17 cellular contexts compared by ENCODE assay signal in genomic region chr13:30868806-30869470, GRCh38. TPM values are rescaled to one million over a fixed set of nuclear protein-coding genes. Genes with fewer than 3 reads are reported as not detected.
DNase-seq lines count a peak whose midpoint lies in the region; ATAC-seq and TF ChIP-seq lines count a peak whose summit lies in the region.
"Had no signal": no experiment of that assay in that cellular context is flagged by ENCODE, and none has a peak within 500 bp of the region (broad histone marks: within the 10 kb centered on the region; RNA-seq: fewer than 3 reads in every experiment).

No MANE protein-coding gene starts in this region.

- no peaks in the 10 kb centered on the region for H3K36me3 ChIP-seq in colonic mucosa
- no peaks in the 10 kb centered on the region for H3K36me3 ChIP-seq in lower lobe of right lung
- no peaks in the 10 kb centered on the region for H3K36me3 ChIP-seq in smooth muscle cell (ENCODE audit: low read depth)
- H3K36me3 ChIP-seq: left lung, neutrophil had no signal

- DNase-seq in HFFc6 = peak; percentile 14
- DNase-seq in colonic mucosa = no peak
- no peak for DNase-seq in lower lobe of right lung
- no peak for DNase-seq in smooth muscle cell (lab: John Stamatoyannopoulos, UW; ENCODE audit: unreplicated experiment)
- DNase-seq in NCI-H1092 (lab: John Stamatoyannopoulos, UW) = no peak
- DNase-seq in NCI-H526 (lab: John Stamatoyannopoulos, UW) = no peak
- DNase-seq in activated CD4-positive, alpha-beta T cell treated with anti-CD3 and anti-CD28 coated beads for 48 hours = no peak
- DNase-seq: activated CD4-positive, alpha-beta memory T cell treated with anti-CD3 and anti-CD28 coated beads, Interleukin-2, amount 10 ng/mL, durations not matched to agents 7 days and 5 days; DMS53; left lung; MM.1S; stimulated activated CD4-positive, alpha-beta T cell treated with anti-CD3 and anti-CD28 coated beads, Interleukin-12 subunit alpha, Interleukin-12 subunit beta, amount 100 ng/mL, for 4 hours; substantia nigra had no signal

- no peak overlapping the region for H2AFZ ChIP-seq in smooth muscle cell (ENCODE audit: low read depth)

- H3F3A ChIP-seq in smooth muscle cell (ENCODE audit: low read depth) = peaks cover 73% of the 10 kb centered on the region

- H3K4me2 ChIP-seq in smooth muscle cell = peak overlapping the region; percentile 72

- peaks cover 93% of the 10 kb centered on the region for H3K4me1 Mint-ChIP-seq in HFFc6 (ENCODE audit: low read depth)

- H3K27ac ChIP-seq in colonic mucosa (peak overlapping the region; percentile 24), lower lobe of right lung (peak overlapping the region; percentile 29), smooth muscle cell (ENCODE audit: low read depth) (peak overlapping the region; percentile 99)
- H3K27ac ChIP-seq: neutrophil had no signal

- peak overlapping the region; percentile 78 for H3K4me3 Mint-ChIP-seq in HFFc6
- H3K4me3 Mint-ChIP-seq: activated CD4-positive, alpha-beta memory T cell treated with anti-CD3 and anti-CD28 coated beads, Interleukin-2, amount 10 ng/mL, durations not matched to agents 7 days and 5 days; activated T-helper 17 cell treated with anti-CD3 and anti-CD28 coated beads, Interleukin-2, amount 50 U/mL, for 72 hours; B cell had no signal

- peak overlapping the region; percentile 100 for H3K27ac Mint-ChIP-seq in HFFc6
- H3K27ac Mint-ChIP-seq: activated CD4-positive, alpha-beta memory T cell treated with anti-CD3 and anti-CD28 coated beads, Interleukin-2, amount 10 ng/mL, durations not matched to agents 7 days and 5 days; activated T-helper 17 cell treated with anti-CD3 and anti-CD28 coated beads, Interleukin-2, amount 50 U/mL, for 72 hours; B cell had no signal

- H3K27me3 Mint-ChIP-seq in HFFc6 (ENCODE audit: insufficient read depth) = no peaks in the 10 kb centered on the region; the same call in 1 of the 2 replicates

- H3K4me1 ChIP-seq in colonic mucosa = no peaks in the 10 kb centered on the region
- H3K4me1 ChIP-seq in lower lobe of right lung = peaks cover 34% of the 10 kb centered on the region
- H3K4me1 ChIP-seq in smooth muscle cell (ENCODE audit: low read depth) = peaks cover 44% of the 10 kb centered on the region

- ATAC-seq in lower lobe of right lung (no peak), GM18868 (IDR thresholded peaks at IDR 0.05; ENCODE audit: unreplicated experiment) (no peak)
- ATAC-seq: activated T-helper 17 cell treated with anti-CD3 and anti-CD28 coated beads, Interleukin-2, amount 50 U/mL, for 72 hours had no signal

- H3K9ac ChIP-seq in colonic mucosa (ENCODE audit: low read depth in 2 of 2, low read length in 2 of 2) (no peak overlapping the region), smooth muscle cell (ENCODE audit: low read depth) (no peak overlapping the region)

- no peaks in the 10 kb centered on the region for H3K9me3 Mint-ChIP-seq in HFFc6
- H3K9me3 Mint-ChIP-seq: activated CD4-positive, alpha-beta memory T cell treated with anti-CD3 and anti-CD28 coated beads, Interleukin-2, amount 10 ng/mL, durations not matched to agents 7 days and 5 days; activated T-helper 17 cell treated with anti-CD3 and anti-CD28 coated beads, Interleukin-2, amount 50 U/mL, for 72 hours had no signal

- H3K79me2 ChIP-seq in smooth muscle cell (ENCODE audit: low read depth) = no peaks in the 10 kb centered on the region

- H3K9me3 ChIP-seq in colonic mucosa = no peaks in the 10 kb centered on the region
- no peaks in the 10 kb centered on the region for H3K9me3 ChIP-seq in lower lobe of right lung
- no peaks in the 10 kb centered on the region for H3K9me3 ChIP-seq in smooth muscle cell (replicated peaks; ENCODE audit: low read depth)
- H3K9me3 ChIP-seq: left lung, neutrophil had no signal

- intact Hi-C loops in colonic mucosa (cut with DNase I) (loop anchor here (10.0 kb wide), 2 partner anchors 194 to 734 kb away; no protein-coding TSS in a partner anchor), lower lobe of right lung (cut with DNase I) (no loop called here)

- TF ChIP-seq CTCF in HFFc6 (IDR thresholded peaks at IDR 0.05) (no peak), colonic mucosa (IDR thresholded peaks at IDR 0.05) (no peak), lower lobe of right lung (IDR thresholded peaks at IDR 0.05) (no peak), smooth muscle cell (IDR thresholded peaks at IDR 0.05; ENCODE audit: borderline replicate concordance, insufficient read depth, poor library complexity, severe bottlenecking) (no peak)

- H3K4me3 ChIP-seq in colonic mucosa = no peak overlapping the region
- no peak overlapping the region for H3K4me3 ChIP-seq in lower lobe of right lung
- H3K4me3 ChIP-seq in smooth muscle cell = no peak overlapping the region
- H3K4me3 ChIP-seq: left lung had no signal

- peaks cover 5% of the 10 kb centered on the region for H3K36me3 Mint-ChIP-seq in HFFc6 (ENCODE audit: low read depth)

- H3K27me3 ChIP-seq in colonic mucosa (no peaks in the 10 kb centered on the region), lower lobe of right lung (ENCODE audit: low read depth) (no peaks in the 10 kb centered on the region), smooth muscle cell (ENCODE audit: low read depth) (no peaks in the 10 kb centered on the region)

- no peaks in the 10 kb centered on the region for H4K20me1 ChIP-seq in smooth muscle cell (ENCODE audit: low read depth)

- 76% methylated on average over 5 of the region's 5 CpGs for WGBS in smooth muscle cell (ENCODE audit: low lambda C conversion rate)

RNA-seq across cellular contexts. Expression of gene MEDAG, which starts 37.1 kb away (rescaled TPM):
- under 1 TPM in 3 of 6 experiments, not detected in 3; 0.11 to 0.40 (median 0.33) TPM for total RNA-seq in HFFc6 (2021; fragmentation: NEBNext Ultra II Directional; extraction: Animal tissue kit (Norgen Biotek cat#: 25700))
- total RNA-seq in colonic mucosa (1 to 10 TPM in 1 of 2 donors, under 1 TPM in 1; 0.62 to 2.6 TPM), lower lobe of right lung (7.2 TPM), smooth muscle cell (not detected in 2 replicates)
- not detected in 2 replicates for polyA plus RNA-seq in smooth muscle cell
- total RNA-seq: B cell had no signal

Comparison
In these comparisons a context has a peak if more than half of its experiments do, and no peak if none do; other contexts are left out.
1. H3K27ac ChIP-seq: peak in every context shown above with its lines; median percentile 99 in smooth muscle cell; 29 in lower lobe of right lung; 24 in colonic mucosa.